8 cellular contexts compared by ENCODE assay signal in the genomic region with DNA sequence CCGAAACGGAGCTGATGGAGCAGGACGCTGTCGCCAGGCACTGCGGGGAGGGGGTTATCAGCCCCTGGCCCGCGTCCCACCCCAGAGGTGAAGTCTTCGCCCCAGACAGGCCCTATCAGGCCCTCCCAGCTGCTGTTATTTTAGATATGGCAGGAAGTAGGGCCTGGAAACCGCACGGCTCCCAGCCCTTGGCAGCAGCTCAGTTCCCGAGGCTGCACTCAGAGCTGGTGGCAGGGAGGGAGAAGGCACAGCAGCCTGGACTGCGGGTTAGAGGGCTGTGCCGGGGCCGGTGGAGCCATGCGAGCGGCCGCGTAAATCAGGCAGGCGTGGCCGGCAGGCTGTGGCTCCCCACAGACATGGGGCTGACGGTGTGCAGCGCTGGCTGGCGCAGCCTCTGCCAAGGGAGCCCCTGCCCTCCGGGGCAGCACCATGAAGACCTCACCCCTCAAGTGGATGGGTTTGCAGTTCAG.
DNase-seq lines count a peak whose midpoint lies in the region; ATAC-seq lines count a peak whose summit lies in the region.

No MANE protein-coding gene starts in this region.

- ATAC-seq in activated CD4-positive, alpha-beta T cell treated with anti-CD3 and anti-CD28 coated beads for 36 hours, result peak; percentile 38
- peak; percentile 92 for ATAC-seq in aorta (ENCODE audit: low FRiP score)

- DNase-seq in activated CD4-positive, alpha-beta T cell treated with anti-CD3 and anti-CD28 coated beads for 36 hours, result peak; percentile 51
- no peak for DNase-seq in activated CD4-positive, alpha-beta T cell treated with anti-CD3 and anti-CD28 coated beads for 1 hour
- DNase-seq in UCSD-AML1 (lab: John Stamatoyannopoulos, UW; ENCODE audit: unreplicated experiment) (peak; percentile 91), myocyte (ENCODE audit: low read depth) (peak; percentile 93), aorta (peak; percentile 85 to 88), cortex of kidney (lab: John Stamatoyannopoulos, UW) (no peak), HuH-7.5 (ENCODE audit: low spot score) (no peak)

- H3K27ac Mint-ChIP-seq in activated CD4-positive, alpha-beta T cell treated with anti-CD3 and anti-CD28 coated beads for 36 hours, result peak overlapping the region; percentile 88

- intact Hi-C loops in activated CD4-positive, alpha-beta T cell treated with anti-CD3 and anti-CD28 coated beads for 36 hours (cut with DNase I, micrococcal nuclease), result loop anchor here (1.0 to 2.0 kb wide), 3 partner anchors 9 to 16 kb away; no protein-coding TSS in a partner anchor
- intact Hi-C loops in aorta (cut with DNase I), result loop anchor here (1.0 to 5.0 kb wide), 3 partner anchors 21 to 105 kb away; no protein-coding TSS in a partner anchor

- POLR2A ChIA-PET in activated CD4-positive, alpha-beta T cell treated with anti-CD3 and anti-CD28 coated beads for 36 hours (lab: Charles Lee), result interaction anchor here (0.6 to 2.8 kb wide), 2 partner anchors 16 to 25 kb away, joined by 3 to 14 read pairs; no protein-coding TSS in a partner anchor

- no peaks in the 10 kb centered on the region for H3K9me3 Mint-ChIP-seq in activated CD4-positive, alpha-beta T cell treated with anti-CD3 and anti-CD28 coated beads for 36 hours (ENCODE audit: low read depth)

- CTCF ChIA-PET in activated CD4-positive, alpha-beta T cell treated with anti-CD3 and anti-CD28 coated beads for 36 hours (lab: Charles Lee), result interaction anchor here (0.7 to 1.4 kb wide), 6 partner anchors 10 to 128 kb away, joined by 3 to 10 read pairs (median 3); no protein-coding TSS in a partner anchor

- H3K4me1 ChIP-seq in esophagus (ENCODE audit: control insufficient read depth in 2 of 2, insufficient read depth in 2 of 2, low read length in 1 of 2) (peaks cover 4 to 10% of the 10 kb centered on the region in 2 donors), aorta (ENCODE audit: control insufficient read depth in 1 of 2, insufficient read depth in 2 of 2, low read length in 2 of 2) (no peaks in the 10 kb centered on the region)

- H3K27ac ChIP-seq in esophagus (ENCODE audit: low read depth in 2 of 2, low read length in 1 of 2), result peak overlapping the region; percentile 60 to 78
- peak overlapping the region; percentile 34 to 42 for H3K27ac ChIP-seq in aorta (ENCODE audit: low read depth in 1 of 2, low read length in 2 of 2)

- H3K27me3 Mint-ChIP-seq in activated CD4-positive, alpha-beta T cell treated with anti-CD3 and anti-CD28 coated beads for 36 hours, result no peaks in the 10 kb centered on the region

- H3K27me3 ChIP-seq in esophagus (ENCODE audit: control insufficient read depth in 1 of 2, insufficient read depth in 2 of 2, low read length in 2 of 2) (no peaks in the 10 kb centered on the region), aorta (ENCODE audit: control insufficient read depth in 1 of 2, insufficient read depth in 2 of 2, low read length in 1 of 2) (no peaks in the 10 kb centered on the region)

- peak overlapping the region; percentile 15 to 20 for H3K4me3 ChIP-seq in esophagus (ENCODE audit: low read depth in 1 of 2, low read length in 2 of 2)
- no peak overlapping the region for H3K4me3 ChIP-seq in aorta (ENCODE audit: low read length in 2 of 2)

- H3K9me3 ChIP-seq in esophagus (ENCODE audit: control insufficient read depth in 2 of 2, insufficient read depth in 1 of 2, low read depth in 1 of 2, low read length in 1 of 2), result no peaks in the 10 kb centered on the region
- no peaks in the 10 kb centered on the region for H3K9me3 ChIP-seq in aorta (ENCODE audit: control insufficient read depth, low read length)

- H3K4me3 Mint-ChIP-seq in activated CD4-positive, alpha-beta T cell treated with anti-CD3 and anti-CD28 coated beads for 36 hours, result peak overlapping the region; percentile 60

- peaks cover 35% of the 10 kb centered on the region for H3K36me3 Mint-ChIP-seq in activated CD4-positive, alpha-beta T cell treated with anti-CD3 and anti-CD28 coated beads for 36 hours (ENCODE audit: low read depth)

- no peaks in the 10 kb centered on the region for H3K36me3 ChIP-seq in esophagus (ENCODE audit: control insufficient read depth in 2 of 2, insufficient read depth in 2 of 2, low read length in 1 of 2)
- no peaks in the 10 kb centered on the region for H3K36me3 ChIP-seq in aorta (ENCODE audit: control insufficient read depth in 1 of 2, insufficient read depth in 2 of 2, low read length in 1 of 2)

- peaks cover 61% of the 10 kb centered on the region for H3K4me1 Mint-ChIP-seq in activated CD4-positive, alpha-beta T cell treated with anti-CD3 and anti-CD28 coated beads for 36 hours

- WGBS in esophagus, 2 donors, result 17 to 25% methylated on average over 24 of the region's 24 CpGs
- WGBS in aorta, 2 donors, result 0 to 2% methylated on average over 24 of the region's 24 CpGs

Comparison
In these comparisons a context has a peak if more than half of its experiments do, and no peak if none do; other contexts are left out.
1. DNase-seq: peak in activated CD4-positive, alpha-beta T cell treated with anti-CD3 and anti-CD28 coated beads for 36 hours (single experiment), UCSD-AML1 (single experiment), myocyte (single experiment) and aorta (2 of 2); none in activated CD4-positive, alpha-beta T cell treated with anti-CD3 and anti-CD28 coated beads for 1 hour (single experiment), cortex of kidney (single experiment) and HuH-7.5 (single experiment).
2. H3K4me3 ChIP-seq: peak in esophagus (2 of 2); none in aorta (0 of 2).